In the genomic region with DNA sequence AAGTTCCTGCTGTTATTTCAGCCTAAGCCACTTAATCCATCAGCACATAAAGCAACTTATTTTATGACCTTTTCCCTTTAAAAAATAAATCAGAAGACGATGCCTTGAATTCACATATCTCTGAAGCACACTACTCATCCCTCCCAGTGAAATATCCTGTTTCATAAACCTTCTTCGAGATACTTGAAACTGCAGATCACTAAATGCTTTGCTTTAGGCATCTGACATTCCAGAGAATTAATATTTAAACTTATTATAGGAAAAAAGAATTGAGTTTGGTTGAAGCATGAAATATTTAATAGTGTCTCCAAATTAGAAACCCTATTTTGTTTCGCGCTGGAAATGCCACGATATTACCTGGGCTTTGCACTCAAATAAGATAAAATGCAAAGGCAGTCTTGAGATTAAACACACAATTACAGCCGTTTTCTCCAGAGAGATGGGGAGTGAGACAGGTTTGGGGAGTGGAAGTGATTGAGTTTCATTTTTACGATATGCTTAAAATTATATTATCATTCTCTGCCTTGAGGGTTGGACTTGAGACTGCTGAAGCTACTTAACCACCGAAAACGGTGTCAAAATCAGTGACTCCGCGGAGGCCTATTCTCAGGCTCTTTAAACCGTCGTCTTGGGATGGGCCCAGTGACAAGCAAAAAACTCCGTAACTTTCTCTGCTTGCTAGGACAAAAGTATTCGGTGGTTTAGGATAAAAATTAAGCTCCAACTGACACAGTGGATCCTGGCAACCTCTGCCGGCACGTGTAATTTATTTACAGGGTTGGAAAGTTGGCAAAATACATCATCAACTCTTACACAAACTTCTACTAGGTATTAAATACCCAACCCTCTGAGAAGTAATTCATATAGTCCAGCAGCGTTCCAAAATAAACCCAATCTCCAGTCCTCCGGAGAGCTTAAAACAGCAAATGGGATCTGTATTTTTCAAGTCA, we compare ENCODE assay signal across 18 cellular contexts. TPM values are rescaled to one million over a fixed set of nuclear protein-coding genes. Genes with fewer than 3 reads are reported as not detected.
A peak's percentile ranks its signal among the peaks of the same experiment; 100 is the strongest.
DNase-seq lines count a peak whose midpoint lies in the region; ATAC-seq, FAIRE-seq and TF ChIP-seq lines count a peak whose summit lies in the region.
"Had no signal": no experiment of that assay in that cellular context is flagged by ENCODE, and none has a peak within 500 bp of the region (broad histone marks: within the 10 kb centered on the region; RNA-seq: fewer than 3 reads in every experiment).

No MANE protein-coding gene starts in this region.

- H3K4me3 Mint-ChIP-seq in astrocyte (ENCODE audit: unreplicated experiment) (no peak overlapping the region), osteocyte (ENCODE audit: unreplicated experiment) (peak overlapping the region; percentile 60), Caco-2 (ENCODE audit: unreplicated experiment) (no peak overlapping the region)
- H3K4me3 Mint-ChIP-seq: CD4-positive, alpha-beta memory T cell had no signal

- no peak for FAIRE-seq in astrocyte (lab: Jason Lieb, UNC)
- FAIRE-seq: H1, HepG2 had no signal

- H3K4me2 ChIP-seq in astrocyte (ENCODE audit: low read length) = peak overlapping the region; percentile 8

- H3K27ac Mint-ChIP-seq in astrocyte (ENCODE audit: unreplicated experiment) (no peak overlapping the region), osteocyte (ENCODE audit: unreplicated experiment) (peak overlapping the region; percentile 97), Caco-2 (ENCODE audit: unreplicated experiment) (no peak overlapping the region)
- H3K27ac Mint-ChIP-seq: CD4-positive, alpha-beta memory T cell had no signal

- POLR2A ChIA-PET in Caco-2 (lab: Charles Lee) = interaction anchor here (0.6 kb wide), 1 partner anchor 58 kb away, joined by 6 read pairs; no protein-coding TSS in a partner anchor

- peaks cover 26% of the 10 kb centered on the region for H4K20me1 ChIP-seq in astrocyte (ENCODE audit: insufficient read depth, low read length)

- TF ChIP-seq CTCF in astrocyte (IDR thresholded peaks at IDR 0.05; ENCODE audit: insufficient read depth, low read depth, low read length) (no peak), osteocyte (IDR thresholded peaks at IDR 0.05) (no peak), Caco-2 (IDR thresholded peaks at IDR 0.05; ENCODE audit: insufficient read depth in 1 of 2, low read depth in 1 of 2, low read length in 1 of 2, severe bottlenecking in 1 of 2, unreplicated experiment in 1 of 2) (no peak)

- no peaks in the 10 kb centered on the region for H3K36me3 ChIP-seq in astrocyte (ENCODE audit: insufficient read depth, low read length)
- H3K36me3 ChIP-seq in Caco-2 (ENCODE audit: control insufficient read depth, insufficient read depth, low read length) = no peaks in the 10 kb centered on the region
- H3K36me3 ChIP-seq: BE2C, SJSA1 had no signal

- BruUV-seq in Caco-2 (replicated peaks; lab: Mats Ljungman, UMichigan) = no TSS peak

- H3K36me3 Mint-ChIP-seq in astrocyte (ENCODE audit: low read depth, unreplicated experiment) (peaks cover 2% of the 10 kb centered on the region), osteocyte (ENCODE audit: unreplicated experiment) (peaks cover 6% of the 10 kb centered on the region), Caco-2 (ENCODE audit: insufficient read depth, unreplicated experiment) (no peaks in the 10 kb centered on the region)
- H3K36me3 Mint-ChIP-seq: CD4-positive, alpha-beta memory T cell had no signal

- H3K79me2 ChIP-seq in astrocyte (ENCODE audit: insufficient read depth, low read length) = peaks cover 88% of the 10 kb centered on the region

- H3K4me1 ChIP-seq in astrocyte (ENCODE audit: insufficient read depth, low read length) = peaks cover 53% of the 10 kb centered on the region
- no peaks in the 10 kb centered on the region for H3K4me1 ChIP-seq in Caco-2
- H3K4me1 ChIP-seq: BE2C had no signal

- H3K27me3 ChIP-seq in astrocyte (ENCODE audit: insufficient read depth, low read length) = no peaks in the 10 kb centered on the region
- no peaks in the 10 kb centered on the region for H3K27me3 ChIP-seq in Caco-2 (replicated peaks; ENCODE audit: control insufficient read depth, insufficient read depth, low read length)
- H3K27me3 ChIP-seq: BE2C, SJSA1 had no signal

- ATAC-seq in HG03108 (IDR thresholded peaks at IDR 0.05; ENCODE audit: unreplicated experiment) (no peak), left colon (no peak)
- ATAC-seq: HepG2 had no signal

- H3K4me3 ChIP-seq in astrocyte (ENCODE audit: insufficient read depth, low read depth, low read length) (no peak overlapping the region), Caco-2 (ENCODE audit: low read depth, low read length) (no peak overlapping the region)
- H3K4me3 ChIP-seq: SJSA1 had no signal

- H3K9me3 Mint-ChIP-seq in astrocyte (ENCODE audit: unreplicated experiment) (peaks cover 12% of the 10 kb centered on the region), osteocyte (ENCODE audit: unreplicated experiment) (no peaks in the 10 kb centered on the region), Caco-2 (ENCODE audit: unreplicated experiment) (no peaks in the 10 kb centered on the region)
- H3K9me3 Mint-ChIP-seq: CD4-positive, alpha-beta memory T cell had no signal

- DNase-seq in Caki2 (ENCODE audit: low read depth) (peak; percentile 42), astrocyte (ENCODE audit: low read depth) (no peak), fibroblast of gingiva (ENCODE audit: low read depth) (peak; percentile 87), osteocyte (ENCODE audit: extremely low spot score, unreplicated experiment) (no peak), NCI-H1436 (lab: John Stamatoyannopoulos, UW) (no peak), Caco-2 (no peak), left colon (no peak)
- DNase-seq: BE2C; CD4-positive, alpha-beta memory T cell; NCI-H1105 treated with DMSO at 0.1 percent for 48 hours; NCI-H2029; NCI-H524 had no signal

- H3K27me3 Mint-ChIP-seq in astrocyte (ENCODE audit: low read depth, unreplicated experiment) (peaks cover 48% of the 10 kb centered on the region), osteocyte (ENCODE audit: unreplicated experiment) (no peaks in the 10 kb centered on the region), Caco-2 (ENCODE audit: insufficient read depth, unreplicated experiment) (peaks cover 7% of the 10 kb centered on the region)

- H3K4me1 Mint-ChIP-seq in astrocyte (ENCODE audit: low read depth, unreplicated experiment) (peaks cover 3% of the 10 kb centered on the region), osteocyte (ENCODE audit: unreplicated experiment) (peaks cover 93% of the 10 kb centered on the region), Caco-2 (ENCODE audit: low read depth, unreplicated experiment) (no peaks in the 10 kb centered on the region)
- H3K4me1 Mint-ChIP-seq: CD4-positive, alpha-beta memory T cell had no signal

- intact Hi-C loops in Caco-2 (cut with micrococcal nuclease; ENCODE audit: unreplicated experiment) (no loop called here), left colon (cut with DNase I, micrococcal nuclease) (no loop called here)

- H3K9me3 ChIP-seq in astrocyte (ENCODE audit: insufficient read depth, low read depth, low read length) (peaks cover 3% of the 10 kb centered on the region), Caco-2 (no peaks in the 10 kb centered on the region)
- H3K9me3 ChIP-seq: BE2C, SJSA1 had no signal

- H3K27ac ChIP-seq in astrocyte (ENCODE audit: low read depth, low read length) = no peak overlapping the region
- H3K27ac ChIP-seq: RWPE1, SJSA1 had no signal

- CTCF ChIA-PET in Caco-2 (lab: Charles Lee) = interaction anchor here (1.0 kb wide), 1 partner anchor 14 kb away, joined by 3 read pairs; no protein-coding TSS in a partner anchor

- no peak overlapping the region for H2AFZ ChIP-seq in astrocyte (ENCODE audit: low read depth, low read length)

- in situ Hi-C loops in Caki2 (cut with HindIII; ENCODE audit: low pct_unique_long_range_greater_than_20kb, low sequenced_read_pairs) = no loop called here

- H3K9ac ChIP-seq in astrocyte (ENCODE audit: low read length) = no peak overlapping the region

RNA-seq across cellular contexts. Expression of a gene that starts 9.2 kb away (rescaled TPM):
- 0.03 and 0.26 TPM in 2 replicates for total RNA-seq in Caki2 (2014; rRNA removed; shearing (Covaris generic); ENCODE audit: low replicate concordance)
- total RNA-seq in astrocyte (0.07 TPM in 1 of 2 replicates, not detected in the other), osteocyte (38.0 and 38.3 TPM in 2 replicates), Caco-2 (2022) (not detected in 2 replicates), left colon (under 1 TPM; 0.25 to 0.34 TPM)
- total RNA-seq: CD4-positive, alpha-beta memory T cell; HepG2; OCI-LY7 had no signal

Comparison
In these comparisons a context has a peak if more than half of its experiments do, and no peak if none do; other contexts are left out.
1. DNase-seq: peak in Caki2 (single experiment) and fibroblast of gingiva (single experiment); none in astrocyte (single experiment), osteocyte (single experiment), NCI-H1436 (single experiment), Caco-2 (0 of 2) and left colon (0 of 2).
2. RNA of a gene that starts 9.2 kb away (total RNA-seq): 38.0 to 38.3 TPM in osteocyte; 0.25 to 0.34 TPM in left colon, 0.07 TPM in astrocyte, not detected in Caco-2 and 0.03 to 0.26 TPM in Caki2; every median in the first group is over 10 times any median in the second.